In the genomic region with DNA sequence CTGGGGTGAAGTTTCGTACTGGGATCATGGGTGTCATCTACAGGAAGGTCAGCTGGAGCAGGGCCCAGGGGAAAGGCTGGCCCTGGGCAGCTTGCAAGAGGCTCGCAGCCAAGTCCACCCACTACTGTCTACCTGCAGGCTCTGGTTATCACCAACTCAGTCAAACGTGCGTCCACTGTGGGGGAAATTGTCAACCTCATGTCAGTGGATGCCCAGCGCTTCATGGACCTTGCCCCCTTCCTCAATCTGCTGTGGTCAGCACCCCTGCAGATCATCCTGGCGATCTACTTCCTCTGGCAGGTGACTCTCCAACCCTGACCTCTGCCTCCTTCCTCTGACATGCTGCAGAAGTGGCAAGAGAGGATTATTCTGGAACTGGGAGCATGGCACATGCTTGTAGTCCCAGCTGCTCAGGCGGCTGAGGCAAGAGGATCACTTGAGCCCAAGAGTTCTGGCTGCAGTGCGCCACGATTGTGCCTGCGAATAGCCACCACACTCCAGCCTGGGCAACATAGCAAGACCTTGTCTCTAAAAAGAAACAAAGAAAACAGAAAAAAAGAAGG, we compare ENCODE assay signal across 1 cellular context.
TF ChIP-seq lines count a peak whose summit lies in the region.

No MANE protein-coding gene starts in this region.

TF ChIP-seq in IMR-90, 13 proteins besides CTCF, POLR2A, EP300 and RAD21:
- TF ChIP-seq FOS (IDR thresholded peaks at IDR 0.05; ENCODE audit: low read depth, low read length) (no peak), NFE2L2 (IDR thresholded peaks at IDR 0.05; ENCODE audit: low read depth, low read length) (no peak), MXI1 (IDR thresholded peaks at IDR 0.05; ENCODE audit: borderline replicate concordance, low read depth, low read length) (no peak), MAZ (IDR thresholded peaks at IDR 0.05; ENCODE audit: borderline replicate concordance, low read depth, low read length) (no peak), ELK1 (IDR thresholded peaks at IDR 0.05; ENCODE audit: borderline replicate concordance, low read depth, low read length) (no peak), BHLHE40 (IDR thresholded peaks at IDR 0.05; ENCODE audit: low read depth, low read length) (no peak), RFX5 (IDR thresholded peaks at IDR 0.05; ENCODE audit: low read depth, low read length) (no peak), CEBPB (IDR thresholded peaks at IDR 0.05; ENCODE audit: low read depth, low read length) (no peak), CHD1 (IDR thresholded peaks at IDR 0.05; ENCODE audit: low read depth, low read length) (no peak), SMC3 (IDR thresholded peaks at IDR 0.05; ENCODE audit: low read depth, low read length) (no peak), MAFK (IDR thresholded peaks at IDR 0.05; ENCODE audit: low read depth, low read length) (no peak), RCOR1 (IDR thresholded peaks at IDR 0.05; ENCODE audit: insufficient replicate concordance, low read length) (no peak)
- TF ChIP-seq, protein P1, sequence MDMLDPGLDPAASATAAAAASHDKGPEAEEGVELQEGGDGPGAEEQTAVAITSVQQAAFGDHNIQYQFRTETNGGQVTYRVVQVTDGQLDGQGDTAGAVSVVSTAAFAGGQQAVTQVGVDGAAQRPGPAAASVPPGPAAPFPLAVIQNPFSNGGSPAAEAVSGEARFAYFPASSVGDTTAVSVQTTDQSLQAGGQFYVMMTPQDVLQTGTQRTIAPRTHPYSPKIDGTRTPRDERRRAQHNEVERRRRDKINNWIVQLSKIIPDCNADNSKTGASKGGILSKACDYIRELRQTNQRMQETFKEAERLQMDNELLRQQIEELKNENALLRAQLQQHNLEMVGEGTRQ (IDR thresholded peaks at IDR 0.05; ENCODE audit: low read depth, low read length), result no peak
